30 cellular contexts compared by ENCODE assay signal in genomic region chr1:108983114-108983513, GRCh38.
"Had no signal": no experiment of that assay in that cellular context is flagged by ENCODE, and none has a peak within 500 bp of the region (broad histone marks: within the 10 kb centered on the region; RNA-seq: fewer than 3 reads in every experiment).

No MANE protein-coding gene starts in this region.

- H3K9me3 ChIP-seq: ascending aorta, breast epithelium, colonic mucosa, esophagus squamous epithelium had no signal

- DNase-seq: activated CD4-positive, alpha-beta memory T cell treated with anti-CD3 and anti-CD28 coated beads for 36 hours; activated CD4-positive, alpha-beta T cell treated with anti-CD3 and anti-CD28 coated beads for 36 hours; activated CD4-positive, alpha-beta T cell treated with anti-CD3 and anti-CD28 coated beads, Interleukin-2, amount 10 ng/mL, durations not matched to agents 24 days and 14 days; activated CD4-positive, CD25-positive, alpha-beta regulatory T cell; activated CD4-positive, CD25-positive, alpha-beta regulatory T cell treated with anti-CD3 and anti-CD28 coated beads, Interleukin-2, amount 50 U/mL, for 72 hours; activated CD8-positive, alpha-beta memory T cell treated with anti-CD3 and anti-CD28 coated beads, Interleukin-2, amount 10 ng/mL, durations not matched to agents 7 days and 5 days; activated CD8-positive, alpha-beta memory T cell treated with anti-CD3 and anti-CD28 coated beads, Interleukin-2, amount 50 U/mL, for 4 hours; activated CD8-positive, alpha-beta T cell treated with anti-CD3 and anti-CD28 coated beads, Interleukin-2, amount 10 ng/mL, durations not matched to agents 7 days and 5 days; activated gamma-delta T cell; activated naive CD4-positive, alpha-beta T cell; activated naive CD4-positive, alpha-beta T cell treated with anti-CD3 and anti-CD28 coated beads, Interleukin-2, amount 10 ng/mL, durations not matched to agents 7 days and 5 days; activated naive CD8-positive, alpha-beta T cell treated with anti-CD3 and anti-CD28 coated beads, Interleukin-2, amount 10 ng/mL, durations not matched to agents 7 days and 5 days; activated T-cell treated with anti-CD3 and anti-CD28 coated beads, Interleukin-2, amount 50 U/mL, for 1 hour; activated T-cell treated with anti-CD3 and anti-CD28 coated beads, Interleukin-2, amount 50 U/mL, for 48 hours; central memory CD4-positive, alpha-beta T cell; cerebellar nuclear complex; colonic mucosa; effector CD8-positive, alpha-beta T cell; esophagus squamous epithelium; foreskin melanocyte; head of caudate nucleus; hippocampal formation had no signal

- H3K4me3 Mint-ChIP-seq: activated CD4-positive, alpha-beta memory T cell treated with anti-CD3 and anti-CD28 coated beads for 36 hours; activated CD4-positive, alpha-beta T cell treated with anti-CD3 and anti-CD28 coated beads for 36 hours; activated CD4-positive, alpha-beta T cell treated with anti-CD3 and anti-CD28 coated beads, Interleukin-2, amount 10 ng/mL, durations not matched to agents 24 days and 14 days; activated CD8-positive, alpha-beta memory T cell treated with anti-CD3 and anti-CD28 coated beads, Interleukin-2, amount 10 ng/mL, durations not matched to agents 7 days and 5 days; activated CD8-positive, alpha-beta T cell treated with anti-CD3 and anti-CD28 coated beads, Interleukin-2, amount 10 ng/mL, durations not matched to agents 7 days and 5 days; activated naive CD4-positive, alpha-beta T cell treated with anti-CD3 and anti-CD28 coated beads, Interleukin-2, amount 10 ng/mL, durations not matched to agents 7 days and 5 days; activated naive CD8-positive, alpha-beta T cell treated with anti-CD3 and anti-CD28 coated beads, Interleukin-2, amount 10 ng/mL, durations not matched to agents 7 days and 5 days; activated T-helper 1 cell treated with anti-CD3 and anti-CD28 coated beads, Interleukin-12 subunit alpha, Interleukin-12 subunit beta, Interleukin-2, Interleukin-4 antibody, amounts not matched to agents 30 ng/mL and 10 ng/mL and 1 ng/mL, durations not matched to agents 14 hours and 24 hours and 36 hours; brain had no signal

- H3K27ac Mint-ChIP-seq: activated CD4-positive, alpha-beta memory T cell treated with anti-CD3 and anti-CD28 coated beads for 36 hours; activated CD4-positive, alpha-beta T cell treated with anti-CD3 and anti-CD28 coated beads for 36 hours; activated CD4-positive, alpha-beta T cell treated with anti-CD3 and anti-CD28 coated beads, Interleukin-2, amount 10 ng/mL, durations not matched to agents 24 days and 14 days; activated CD8-positive, alpha-beta memory T cell treated with anti-CD3 and anti-CD28 coated beads, Interleukin-2, amount 10 ng/mL, durations not matched to agents 7 days and 5 days; activated CD8-positive, alpha-beta T cell treated with anti-CD3 and anti-CD28 coated beads, Interleukin-2, amount 10 ng/mL, durations not matched to agents 7 days and 5 days; activated naive CD4-positive, alpha-beta T cell treated with anti-CD3 and anti-CD28 coated beads, Interleukin-2, amount 10 ng/mL, durations not matched to agents 7 days and 5 days; activated naive CD4-positive, alpha-beta T cell treated with anti-CD3 and anti-CD28 coated beads, Interleukin-2, amount 50 U/mL, for 72 hours; activated naive CD8-positive, alpha-beta T cell treated with anti-CD3 and anti-CD28 coated beads, Interleukin-2, amount 10 ng/mL, durations not matched to agents 7 days and 5 days; activated T-helper 1 cell treated with anti-CD3 and anti-CD28 coated beads, Interleukin-12 subunit alpha, Interleukin-12 subunit beta, Interleukin-2, Interleukin-4 antibody, amounts not matched to agents 30 ng/mL and 10 ng/mL and 1 ng/mL, durations not matched to agents 14 hours and 24 hours and 36 hours; activated T-helper 2 cell treated with anti-CD3 and anti-CD28 coated beads, Interferon-gamma antibody, Interleukin-2, Interleukin-4, amounts not matched to agents 10 μg/mL and 5 μg/mL and 100 μg/mL, durations not matched to agents 14 hours and 24 hours and 36 hours had no signal

- H3K27me3 ChIP-seq: ascending aorta, breast epithelium, cardiac muscle cell, colonic mucosa, esophagus squamous epithelium had no signal

- ATAC-seq: activated CD4-positive, alpha-beta T cell treated with anti-CD3 and anti-CD28 coated beads for 36 hours; activated CD8-positive, alpha-beta memory T cell treated with anti-CD3 and anti-CD28 coated beads, Interleukin-2, amount 10 ng/mL, durations not matched to agents 7 days and 5 days; activated CD8-positive, alpha-beta T cell treated with anti-CD3 and anti-CD28 coated beads, Interleukin-2, amount 10 ng/mL, durations not matched to agents 7 days and 5 days; activated naive CD4-positive, alpha-beta T cell treated with anti-CD3 and anti-CD28 coated beads, Interleukin-2, amount 50 U/mL, for 72 hours had no signal

- H3K36me3 ChIP-seq: colonic mucosa had no signal

- H3K4me3 ChIP-seq: ascending aorta, breast epithelium, cardiac muscle cell, colonic mucosa, esophagus squamous epithelium had no signal

- H3K4me1 ChIP-seq: ascending aorta, breast epithelium, colonic mucosa, esophagus squamous epithelium had no signal

- H3K9me3 Mint-ChIP-seq: activated CD4-positive, alpha-beta memory T cell treated with anti-CD3 and anti-CD28 coated beads for 36 hours; activated CD4-positive, alpha-beta T cell treated with anti-CD3 and anti-CD28 coated beads, Interleukin-2, amount 10 ng/mL, durations not matched to agents 24 days and 14 days; activated naive CD4-positive, alpha-beta T cell treated with anti-CD3 and anti-CD28 coated beads, Interleukin-2, amount 10 ng/mL, durations not matched to agents 7 days and 5 days; activated naive CD4-positive, alpha-beta T cell treated with anti-CD3 and anti-CD28 coated beads, Interleukin-2, amount 50 U/mL, for 72 hours; activated naive CD8-positive, alpha-beta T cell treated with anti-CD3 and anti-CD28 coated beads, Interleukin-2, amount 10 ng/mL, durations not matched to agents 7 days and 5 days; activated T-helper 1 cell treated with anti-CD3 and anti-CD28 coated beads, Interleukin-12 subunit alpha, Interleukin-12 subunit beta, Interleukin-2, Interleukin-4 antibody, amounts not matched to agents 30 ng/mL and 10 ng/mL and 1 ng/mL, durations not matched to agents 14 hours and 24 hours and 36 hours; activated T-helper 2 cell treated with anti-CD3 and anti-CD28 coated beads, Interferon-gamma antibody, Interleukin-2, Interleukin-4, amounts not matched to agents 10 μg/mL and 5 μg/mL and 100 μg/mL, durations not matched to agents 14 hours and 24 hours and 36 hours; brain had no signal

- H3K27ac ChIP-seq: ascending aorta, breast epithelium, cardiac muscle cell, colonic mucosa, epithelial cell of prostate, esophagus squamous epithelium had no signal

- H3K27me3 Mint-ChIP-seq: activated CD4-positive, alpha-beta memory T cell treated with anti-CD3 and anti-CD28 coated beads for 36 hours; activated CD4-positive, alpha-beta T cell treated with anti-CD3 and anti-CD28 coated beads for 36 hours; activated CD4-positive, alpha-beta T cell treated with anti-CD3 and anti-CD28 coated beads, Interleukin-2, amount 10 ng/mL, durations not matched to agents 24 days and 14 days; activated CD8-positive, alpha-beta memory T cell treated with anti-CD3 and anti-CD28 coated beads, Interleukin-2, amount 10 ng/mL, durations not matched to agents 7 days and 5 days; activated naive CD4-positive, alpha-beta T cell treated with anti-CD3 and anti-CD28 coated beads, Interleukin-2, amount 10 ng/mL, durations not matched to agents 7 days and 5 days; activated naive CD8-positive, alpha-beta T cell treated with anti-CD3 and anti-CD28 coated beads, Interleukin-2, amount 10 ng/mL, durations not matched to agents 7 days and 5 days; brain had no signal

- H3K4me1 Mint-ChIP-seq: activated CD4-positive, alpha-beta T cell treated with anti-CD3 and anti-CD28 coated beads for 36 hours; activated CD4-positive, alpha-beta T cell treated with anti-CD3 and anti-CD28 coated beads, Interleukin-2, amount 10 ng/mL, durations not matched to agents 24 days and 14 days; activated CD8-positive, alpha-beta memory T cell treated with anti-CD3 and anti-CD28 coated beads, Interleukin-2, amount 10 ng/mL, durations not matched to agents 7 days and 5 days; activated naive CD4-positive, alpha-beta T cell treated with anti-CD3 and anti-CD28 coated beads, Interleukin-2, amount 10 ng/mL, durations not matched to agents 7 days and 5 days; activated naive CD8-positive, alpha-beta T cell treated with anti-CD3 and anti-CD28 coated beads, Interleukin-2, amount 10 ng/mL, durations not matched to agents 7 days and 5 days; brain had no signal
